ENCODE assay signal across 9 cellular contexts in the genomic region with DNA sequence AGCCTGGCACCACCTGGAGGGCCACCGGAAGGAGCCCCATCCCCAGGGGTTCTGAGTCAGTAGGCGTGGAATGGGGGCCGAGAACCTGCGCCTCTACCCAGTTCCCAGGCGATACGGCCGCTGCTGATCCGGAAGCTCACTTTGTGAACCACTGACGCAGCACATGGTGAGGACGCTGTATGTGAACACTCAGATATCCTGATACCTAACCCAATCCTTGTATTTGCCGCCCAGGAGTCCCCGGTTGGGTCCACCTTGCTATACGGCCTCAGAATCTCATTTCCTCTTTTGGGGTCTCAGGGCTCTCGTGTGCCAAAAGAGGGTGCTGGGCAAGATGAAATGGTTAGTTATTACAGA. TPM values are rescaled to one million over a fixed set of nuclear protein-coding genes. Genes with fewer than 3 reads are reported as not detected.
DNase-seq lines count a peak whose midpoint lies in the region; ATAC-seq, FAIRE-seq and TF ChIP-seq lines count a peak whose summit lies in the region.
"Had no signal": no experiment of that assay in that cellular context is flagged by ENCODE, and none has a peak within 500 bp of the region (broad histone marks: within the 10 kb centered on the region; RNA-seq: fewer than 3 reads in every experiment).

No MANE protein-coding gene starts in this region.

- CTCF ChIA-PET in activated CD4-positive, alpha-beta T cell treated with anti-CD3 and anti-CD28 coated beads, Interleukin-2, amount 10 ng/mL, durations not matched to agents 7 days and 5 days (lab: Charles Lee): interaction anchor here (0.9 to 3.3 kb wide), 29 partner anchors 9 to 268 kb away, joined by 3 to 40 read pairs (median 4); partner anchors contain the start of genes DSN1, SLA2 and TGIF2

- peak overlapping the region; percentile 92 for H3K27ac Mint-ChIP-seq in activated CD4-positive, alpha-beta T cell treated with anti-CD3 and anti-CD28 coated beads, Interleukin-2, amount 10 ng/mL, durations not matched to agents 7 days and 5 days

- H3K4me1 ChIP-seq in esophagus muscularis mucosa (peaks cover 18 to 30% (median 26%) of the 10 kb centered on the region in 4 donors), pancreas (peaks cover 0 to 15% (median 0%) of the 10 kb centered on the region in 3 donors)

- TF ChIP-seq EP300 in esophagus muscularis mucosa (IDR thresholded peaks at IDR 0.05): no peak

- DNase-seq in GM12891 (ENCODE audit: insufficient read length, low spot score): no peak
- DNase-seq in LNCaP clone FGC (ENCODE audit: low read depth): no peak
- DNase-seq in activated CD4-positive, alpha-beta T cell treated with anti-CD3 and anti-CD28 coated beads, Interleukin-2, amount 10 ng/mL, durations not matched to agents 7 days and 5 days: peak; percentile 59
- no peak for DNase-seq in esophagus muscularis mucosa (ENCODE audit: extremely low spot score)
- DNase-seq in pancreas: peak in 5 of 6 donors; percentile 25 to 59 (median 40)
- no peak for DNase-seq in SK-N-DZ (ENCODE audit: low spot score)
- no peak for DNase-seq in retina

- peaks cover 35% of the 10 kb centered on the region for H3K4me1 Mint-ChIP-seq in activated CD4-positive, alpha-beta T cell treated with anti-CD3 and anti-CD28 coated beads, Interleukin-2, amount 10 ng/mL, durations not matched to agents 7 days and 5 days

- peaks cover 20 to 25% (median 24%) of the 10 kb centered on the region in 4 donors for H3K36me3 ChIP-seq in esophagus muscularis mucosa
- peaks cover 3 to 14% (median 6%) of the 10 kb centered on the region in 3 donors for H3K36me3 ChIP-seq in pancreas

- no peaks in the 10 kb centered on the region for H3K27me3 ChIP-seq in esophagus muscularis mucosa
- no peaks in the 10 kb centered on the region for H3K27me3 ChIP-seq in pancreas

- ATAC-seq in GM21723 (IDR thresholded peaks at IDR 0.05; ENCODE audit: unreplicated experiment): peak; percentile 29
- ATAC-seq in pancreas: peak in 3 of 4 donors; percentile 4 to 17 (median 17)

- peak; percentile 31; the same call in 1 of the 2 replicates for TF ChIP-seq POLR2A in GM12891 (IDR thresholded peaks at IDR 0.05; ENCODE audit: low read depth, low read length)
- no peak for TF ChIP-seq POLR2A in esophagus muscularis mucosa (IDR thresholded peaks at IDR 0.05; ENCODE audit: low read depth)

- H3K9me3 ChIP-seq in esophagus muscularis mucosa (no peaks in the 10 kb centered on the region), pancreas (no peaks in the 10 kb centered on the region)

- no peak for FAIRE-seq in GM12891 (lab: Jason Lieb, UNC)
- no peak for FAIRE-seq in pancreas (lab: Jason Lieb, UNC)
- FAIRE-seq: colon had no signal

- TF ChIP-seq CTCF in LNCaP clone FGC (IDR thresholded peaks at IDR 0.05; ENCODE audit: control insufficient read depth, extremely low read depth, insufficient read depth) (no peak), esophagus muscularis mucosa (IDR thresholded peaks at IDR 0.05) (no peak), pancreas (IDR thresholded peaks at IDR 0.05) (no peak)

- H3K27ac ChIP-seq in esophagus muscularis mucosa (replicated peaks in 1 of 4): peak overlapping the region; percentile 79 to 96 (median 90)
- H3K27ac ChIP-seq in pancreas: peak overlapping the region; percentile 67 to 88 (median 84)

- intact Hi-C loops in esophagus muscularis mucosa (cut with DNase I): loop anchor here (1.0 to 10.0 kb wide), 4 partner anchors 30 to 260 kb away; a partner anchor contains a TSS
- intact Hi-C loops in pancreas (cut with DNase I): no loop called here

- H3K4me3 Mint-ChIP-seq in activated CD4-positive, alpha-beta T cell treated with anti-CD3 and anti-CD28 coated beads, Interleukin-2, amount 10 ng/mL, durations not matched to agents 7 days and 5 days: peak overlapping the region; percentile 95

- no peaks in the 10 kb centered on the region for H3K27me3 Mint-ChIP-seq in activated CD4-positive, alpha-beta T cell treated with anti-CD3 and anti-CD28 coated beads, Interleukin-2, amount 10 ng/mL, durations not matched to agents 7 days and 5 days

- POLR2A ChIA-PET in activated CD4-positive, alpha-beta T cell treated with anti-CD3 and anti-CD28 coated beads, Interleukin-2, amount 10 ng/mL, durations not matched to agents 7 days and 5 days (lab: Charles Lee): interaction anchor here (0.7 to 1.3 kb wide), 3 partner anchors 11 to 54 kb away, joined by 4 to 12 read pairs (median 4); partner anchors contain the start of gene TGIF2

- H3K36me3 Mint-ChIP-seq in activated CD4-positive, alpha-beta T cell treated with anti-CD3 and anti-CD28 coated beads, Interleukin-2, amount 10 ng/mL, durations not matched to agents 7 days and 5 days (ENCODE audit: low read depth): peaks cover 25% of the 10 kb centered on the region

- 61% methylated on average over 10 of the region's 14 CpGs for WGBS in esophagus muscularis mucosa
- 49 to 53% methylated on average over 14 of the region's 14 CpGs for WGBS in pancreas, 2 donors

- no peaks in the 10 kb centered on the region for H3K9me3 Mint-ChIP-seq in activated CD4-positive, alpha-beta T cell treated with anti-CD3 and anti-CD28 coated beads, Interleukin-2, amount 10 ng/mL, durations not matched to agents 7 days and 5 days

- H3K4me3 ChIP-seq in LNCaP clone FGC (ENCODE audit: low read depth, low read length): peak overlapping the region; percentile 98
- peak overlapping the region; percentile 77 to 99 (median 96) for H3K4me3 ChIP-seq in esophagus muscularis mucosa
- peak overlapping the region in 2 of 4 donors; percentile 96 to 98 for H3K4me3 ChIP-seq in pancreas

TF ChIP-seq in GM12891, 5 proteins besides CTCF, POLR2A, EP300 and RAD21:
- TF ChIP-seq POLR2AphosphoS5 (IDR thresholded peaks at IDR 0.05; ENCODE audit: low read depth, low read length) (peak; percentile 82), TAF1 (IDR thresholded peaks at IDR 0.05; ENCODE audit: low read depth, low read length) (peak; percentile 24; the same call in 1 of the 2 replicates), SPI1 (IDR thresholded peaks at IDR 0.05; ENCODE audit: low read depth, low read length) (peak; percentile 94), PAX5 (IDR thresholded peaks at IDR 0.05; ENCODE audit: insufficient read depth, low read length, severe bottlenecking) (no peak)

RNA-seq across cellular contexts. Expression of gene RAB5IF, which starts 0.6 kb away (rescaled TPM):
- polyA plus RNA-seq in GM12891 (2012; ENCODE audit: low read depth, missing spikeins): 69.0 TPM
- 10 to 100 TPM; 87.9 to 97.0 TPM for total RNA-seq in activated CD4-positive, alpha-beta T cell treated with anti-CD3 and anti-CD28 coated beads, Interleukin-2, amount 10 ng/mL, durations not matched to agents 7 days and 5 days
- 10 to 100 TPM; 60.2 to 94.8 (median 81.6) TPM for total RNA-seq in esophagus muscularis mucosa
- total RNA-seq in pancreas: 10 to 100 TPM; 22.2 to 36.4 (median 26.5) TPM
- 10 to 100 TPM; 31.8 to 45.1 TPM for polyA plus RNA-seq in pancreas
- polyA plus RNA-seq in SK-N-DZ (2014; cell fraction: cytosol; rRNA removed): 235 and 276 TPM in 2 replicates
- polyA plus RNA-seq in SK-N-DZ (2014; cell fraction: nucleus; rRNA removed): 196 and 215 TPM in 2 replicates

RNA-seq across cellular contexts. Expression of gene TGIF2, which starts 31.5 kb away (rescaled TPM):
- polyA plus RNA-seq in GM12891 (2012; ENCODE audit: low read depth, missing spikeins): 10.3 TPM
- total RNA-seq in activated CD4-positive, alpha-beta T cell treated with anti-CD3 and anti-CD28 coated beads, Interleukin-2, amount 10 ng/mL, durations not matched to agents 7 days and 5 days: 10 to 100 TPM; 24.1 to 26.0 TPM
- total RNA-seq in esophagus muscularis mucosa (10 to 100 TPM in 2 of 4 donors, 1 to 10 TPM in 2; 5.8 to 18.5 (median 10.6) TPM), pancreas (10 to 100 TPM; 10.9 to 18.9 (median 14.5) TPM)
- 1 to 10 TPM; 5.7 to 9.2 TPM for polyA plus RNA-seq in pancreas
- 45.7 and 49.8 TPM in 2 replicates for polyA plus RNA-seq in SK-N-DZ (2014; cell fraction: cytosol; rRNA removed)
- polyA plus RNA-seq in SK-N-DZ (2014; cell fraction: nucleus; rRNA removed): 22.3 and 29.7 TPM in 2 replicates

RNA-seq across cellular contexts. Expression of gene SLA2, which starts 41.1 kb away (rescaled TPM):
- 0.91 TPM for polyA plus RNA-seq in GM12891 (2012; ENCODE audit: low read depth, missing spikeins)
- 10 to 100 TPM; 87.3 to 92.7 TPM for total RNA-seq in activated CD4-positive, alpha-beta T cell treated with anti-CD3 and anti-CD28 coated beads, Interleukin-2, amount 10 ng/mL, durations not matched to agents 7 days and 5 days
- under 1 TPM; 0.26 to 0.99 (median 0.35) TPM for total RNA-seq in esophagus muscularis mucosa
- total RNA-seq in pancreas: under 1 TPM in 5 of 6 donors, not detected in 1; 0.13 to 0.34 (median 0.22) TPM
- polyA plus RNA-seq in pancreas: under 1 TPM; 0.19 to 0.33 TPM
- polyA plus RNA-seq in SK-N-DZ (2014; cell fraction: cytosol; rRNA removed): 0.66 and 0.96 TPM in 2 replicates
- polyA plus RNA-seq in SK-N-DZ (2014; cell fraction: nucleus; rRNA removed): 0.11 and 0.74 TPM in 2 replicates

Comparison
In these comparisons a context has a peak if more than half of its experiments do, and no peak if none do; other contexts are left out.
1. DNase-seq: peak in activated CD4-positive, alpha-beta T cell treated with anti-CD3 and anti-CD28 coated beads, Interleukin-2, amount 10 ng/mL, durations not matched to agents 7 days and 5 days (single experiment) and pancreas (5 of 6); none in GM12891 (single experiment), LNCaP clone FGC (single experiment), esophagus muscularis mucosa (single experiment), SK-N-DZ (single experiment) and retina (single experiment).
2. RNA of gene SLA2, which starts 41.1 kb away (total RNA-seq): 87.3 to 92.7 TPM in activated CD4-positive, alpha-beta T cell treated with anti-CD3 and anti-CD28 coated beads, Interleukin-2, amount 10 ng/mL, durations not matched to agents 7 days and 5 days; 0.26 to 0.99 TPM in esophagus muscularis mucosa and 0.13 to 0.34 TPM in pancreas; every median in the first group is over 10 times any median in the second.